ENCODE assay signal across 25 cellular contexts in the genomic region with DNA sequence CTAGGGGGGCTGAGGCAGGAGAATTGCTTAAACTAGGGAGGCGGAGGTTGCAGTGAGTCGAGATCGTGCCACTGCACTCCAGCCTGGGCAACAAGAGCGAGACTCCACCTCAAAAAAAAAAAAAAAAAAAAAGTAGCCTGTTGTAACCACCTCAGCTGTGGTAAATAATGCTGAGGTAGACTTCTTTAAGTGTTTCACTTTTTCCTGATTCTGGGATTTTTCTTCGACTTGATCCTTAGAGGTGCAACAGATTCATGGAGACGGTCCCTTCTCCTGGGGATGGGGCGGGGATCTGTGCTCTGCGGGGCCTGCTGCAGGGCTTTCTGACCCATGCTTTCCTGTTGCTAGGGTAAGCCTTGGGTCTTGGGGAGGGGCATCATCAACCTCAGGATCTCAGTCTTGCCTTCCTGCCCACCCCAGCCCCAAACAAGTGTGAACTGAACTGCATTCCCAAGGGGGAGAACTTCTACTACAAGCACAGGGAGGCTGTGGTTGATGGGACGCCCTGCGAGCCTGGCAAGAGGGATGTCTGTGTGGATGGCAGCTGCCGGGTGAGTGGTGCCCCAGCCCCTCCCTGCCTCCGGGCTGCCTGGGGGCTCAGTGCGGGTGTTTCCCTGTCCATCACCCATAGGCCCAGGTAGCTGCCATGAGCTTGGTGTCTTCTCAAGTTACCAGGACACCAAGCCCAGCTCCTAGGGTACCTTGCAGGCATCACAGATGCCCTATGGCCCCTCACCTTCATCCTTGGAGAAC.
"Had no signal": no experiment of that assay in that cellular context is flagged by ENCODE, and none has a peak within 500 bp of the region (broad histone marks: within the 10 kb centered on the region; RNA-seq: fewer than 3 reads in every experiment).

No MANE protein-coding gene starts in this region.

- H3K27ac ChIP-seq: heart right ventricle, lower lobe of right lung, psoas muscle, right atrium auricular region, testis, vagina had no signal

- H3K36me3 ChIP-seq: heart right ventricle, lower lobe of right lung, right atrium auricular region, vagina had no signal

- H3K27me3 ChIP-seq: right atrium auricular region, testis, vagina had no signal

- H3K9me3 ChIP-seq: heart right ventricle, lower lobe of right lung, mucosa of descending colon, psoas muscle, right atrium auricular region, testis, vagina had no signal

- H3K9me3 Mint-ChIP-seq: activated CD4-positive, alpha-beta memory T cell treated with anti-CD3 and anti-CD28 coated beads for 36 hours; activated naive CD4-positive, alpha-beta T cell treated with anti-CD3 and anti-CD28 coated beads for 36 hours; activated T-cell treated with anti-CD3 and anti-CD28 coated beads, Interleukin-2, amount 50 U/mL, for 72 hours; brain; dendritic cell treated with granulocyte-macrophage colony-stimulating factor and Interleukin-4, amounts not matched to agents 40 ng/mL and 50 ng/mL, for 4 days; WTC11 had no signal

- H3K4me3 ChIP-seq: heart right ventricle, lower lobe of right lung, mucosa of descending colon, psoas muscle, right atrium auricular region, testis, vagina had no signal

- ATAC-seq: activated CD4-positive, alpha-beta T cell treated with anti-CD3 and anti-CD28 coated beads for 36 hours; activated T-cell treated with anti-CD3 and anti-CD28 coated beads, Interleukin-2, amount 50 U/mL, for 72 hours; heart right ventricle; lower lobe of right lung; mucosa of descending colon; psoas muscle; WTC11 had no signal

- H3K4me3 Mint-ChIP-seq: activated CD4-positive, alpha-beta memory T cell treated with anti-CD3 and anti-CD28 coated beads for 36 hours; activated CD4-positive, alpha-beta T cell treated with anti-CD3 and anti-CD28 coated beads for 36 hours; activated naive CD4-positive, alpha-beta T cell treated with anti-CD3 and anti-CD28 coated beads for 36 hours; activated T-cell treated with anti-CD3 and anti-CD28 coated beads, Interleukin-2, amount 50 U/mL, for 72 hours; brain; dendritic cell treated with granulocyte-macrophage colony-stimulating factor and Interleukin-4, amounts not matched to agents 40 ng/mL and 50 ng/mL, for 4 days; WTC11 had no signal

- H3K36me3 Mint-ChIP-seq: activated CD4-positive, alpha-beta memory T cell treated with anti-CD3 and anti-CD28 coated beads for 36 hours; brain; naive B cell; WTC11 had no signal

- FAIRE-seq: endometrium, keratinocyte had no signal

- DNase-seq: activated CD4-positive, alpha-beta memory T cell treated with anti-CD3 and anti-CD28 coated beads for 36 hours; activated CD4-positive, alpha-beta T cell treated with anti-CD3 and anti-CD28 coated beads for 36 hours; activated effector memory CD4-positive, alpha-beta T cell treated with Interleukin-2 at 50 U/mL for 16 hours; activated naive CD4-positive, alpha-beta T cell treated with anti-CD3 and anti-CD28 coated beads for 36 hours; activated T-cell treated with anti-CD3 and anti-CD28 coated beads, Interleukin-2, amount 50 U/mL, for 72 hours; anterior cingulate cortex; effector CD4-positive, alpha-beta T cell; foreskin fibroblast; heart right ventricle; lower lobe of right lung; mesendoderm; naive B cell; stimulated activated naive CD4-positive, alpha-beta T cell; T1000; testis; trophoblast cell had no signal

- H3K27ac Mint-ChIP-seq: activated CD4-positive, alpha-beta memory T cell treated with anti-CD3 and anti-CD28 coated beads for 36 hours; activated CD4-positive, alpha-beta T cell treated with anti-CD3 and anti-CD28 coated beads for 36 hours; activated naive CD4-positive, alpha-beta T cell treated with anti-CD3 and anti-CD28 coated beads for 36 hours; activated T-cell treated with anti-CD3 and anti-CD28 coated beads, Interleukin-2, amount 50 U/mL, for 72 hours; brain; dendritic cell treated with granulocyte-macrophage colony-stimulating factor and Interleukin-4, amounts not matched to agents 40 ng/mL and 50 ng/mL, for 4 days; WTC11 had no signal

- H3K4me1 ChIP-seq: psoas muscle, testis, vagina had no signal

- H3K4me1 Mint-ChIP-seq: brain had no signal
